In the genomic region with DNA sequence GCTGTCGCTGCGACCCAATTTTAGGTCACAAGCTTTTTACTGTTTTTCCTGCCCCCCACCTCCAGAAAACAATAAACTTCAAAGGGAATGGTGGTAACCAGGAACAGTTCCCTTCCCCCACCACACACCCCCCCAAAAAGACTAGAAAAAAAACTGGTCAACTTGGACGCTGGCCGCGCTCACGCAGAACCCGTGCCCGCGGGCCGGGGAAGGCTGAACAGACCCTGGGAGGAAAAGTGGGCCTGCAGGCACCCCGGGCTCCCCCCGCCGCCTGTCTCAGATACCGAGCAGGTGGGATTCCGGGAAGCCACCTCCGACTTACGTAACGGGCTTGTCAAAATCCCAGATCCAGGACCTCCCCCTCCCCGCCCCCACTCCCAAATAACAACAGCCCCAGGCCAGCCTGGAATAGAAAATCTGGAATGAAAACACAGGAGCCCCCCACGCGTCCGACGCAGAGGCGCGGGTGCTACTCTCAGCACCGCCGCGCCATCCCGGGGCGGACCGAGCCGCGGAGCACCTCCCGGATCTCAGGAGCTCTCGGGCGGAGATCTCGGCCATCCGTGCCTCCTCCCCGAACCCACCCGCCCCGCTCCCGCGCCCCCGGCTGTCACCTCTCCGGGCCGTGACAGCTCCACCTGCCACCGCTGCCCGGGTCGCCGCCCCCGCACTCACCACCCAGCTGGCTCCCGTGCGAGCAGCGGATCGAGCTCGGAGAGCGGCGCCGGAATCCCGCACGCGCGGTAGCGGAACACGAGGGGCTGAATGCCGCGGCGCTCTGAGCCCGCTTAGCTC, we compare ENCODE assay signal across 8 cellular contexts. TPM values are rescaled to one million over a fixed set of nuclear protein-coding genes. Genes with fewer than 3 reads are reported as not detected.
DNase-seq lines count a peak whose midpoint lies in the region; ATAC-seq and TF ChIP-seq lines count a peak whose summit lies in the region.

No MANE protein-coding gene starts in this region.

- DNase-seq in NCI-H524 treated with DMSO at 0.1 percent for 48 hours (lab: John Stamatoyannopoulos, UW) (peak; percentile 39), myocyte (ENCODE audit: low read depth) (peak; percentile 49)
- DNase-seq in activated T-cell treated with anti-CD3 and anti-CD28 coated beads, Interleukin-2, amount 50 U/mL, for 24 hours, result no peak

- H3K4me1 ChIP-seq in stomach smooth muscle (ENCODE audit: control insufficient read depth, insufficient read depth, low read length), result peaks cover 3% of the 10 kb centered on the region

- H3K27ac ChIP-seq in C4-2B (peak overlapping the region; percentile 86), stomach smooth muscle (ENCODE audit: low read length) (peak overlapping the region; percentile 91)

- H3K9me3 ChIP-seq in stomach smooth muscle (ENCODE audit: control insufficient read depth in 2 of 2, low read length in 2 of 2), result no peaks in the 10 kb centered on the region

- TF ChIP-seq CTCF in C4-2B (conservative IDR thresholded peaks at IDR 0.05), result no peak

- ATAC-seq in GM21825 (IDR thresholded peaks at IDR 0.05; ENCODE audit: unreplicated experiment), result peak; percentile 0
- peak; percentile 44 for ATAC-seq in esophagus mucosa
- ATAC-seq in GM18511 (IDR thresholded peaks at IDR 0.05; ENCODE audit: unreplicated experiment), result no peak

- no peaks in the 10 kb centered on the region for H3K27me3 ChIP-seq in stomach smooth muscle (ENCODE audit: control insufficient read depth in 1 of 2, insufficient read depth in 2 of 2, low read length in 2 of 2)

- H3K36me3 ChIP-seq in stomach smooth muscle (ENCODE audit: control insufficient read depth in 2 of 2, insufficient read depth in 2 of 2, low read length in 2 of 2), result no peaks in the 10 kb centered on the region

- peak overlapping the region; percentile 77 to 81 for H3K4me3 ChIP-seq in stomach smooth muscle (ENCODE audit: low read length in 2 of 2)

- H3K4me3 Mint-ChIP-seq in activated T-cell treated with anti-CD3 and anti-CD28 coated beads, Interleukin-2, amount 50 U/mL, for 24 hours, result peak overlapping the region; percentile 89

- H3K9ac ChIP-seq in stomach smooth muscle (ENCODE audit: low read length in 2 of 2), result peak overlapping the region; percentile 79

- H3K4me1 Mint-ChIP-seq in activated T-cell treated with anti-CD3 and anti-CD28 coated beads, Interleukin-2, amount 50 U/mL, for 24 hours (ENCODE audit: low read depth), result peaks cover 66% of the 10 kb centered on the region

- no peaks in the 10 kb centered on the region for H3K27me3 Mint-ChIP-seq in activated T-cell treated with anti-CD3 and anti-CD28 coated beads, Interleukin-2, amount 50 U/mL, for 24 hours

- peak overlapping the region; percentile 99 for H3K27ac Mint-ChIP-seq in activated T-cell treated with anti-CD3 and anti-CD28 coated beads, Interleukin-2, amount 50 U/mL, for 24 hours

- H3K9me3 Mint-ChIP-seq in activated T-cell treated with anti-CD3 and anti-CD28 coated beads, Interleukin-2, amount 50 U/mL, for 24 hours, result no peaks in the 10 kb centered on the region

- peaks cover 24% of the 10 kb centered on the region for H3K36me3 Mint-ChIP-seq in activated T-cell treated with anti-CD3 and anti-CD28 coated beads, Interleukin-2, amount 50 U/mL, for 24 hours (ENCODE audit: low read depth)

RNA-seq across cellular contexts. Expression of gene DENND4A, which starts 0.6 kb away (rescaled TPM):
- total RNA-seq in esophagus mucosa (10.9 TPM), myocyte (11.0 and 26.0 TPM in 2 replicates)
- 4.6 TPM for polyA plus RNA-seq in myocyte (2012)
